ENCODE assay signal across 19 cellular contexts in genomic region chr13:109361562-109361961, GRCh38.
DNase-seq lines count a peak whose midpoint lies in the region; ATAC-seq, FAIRE-seq and TF ChIP-seq lines count a peak whose summit lies in the region.
"Had no signal": no experiment of that assay in that cellular context is flagged by ENCODE, and none has a peak within 500 bp of the region (broad histone marks: within the 10 kb centered on the region; RNA-seq: fewer than 3 reads in every experiment).

No MANE protein-coding gene starts in this region.

- no peak overlapping the region for H3K4me3 ChIP-seq in NB4 (ENCODE audit: low read depth, low read length)
- no peak overlapping the region for H3K4me3 ChIP-seq in lung
- no peak overlapping the region for H3K4me3 ChIP-seq in HAP-1
- H3K4me3 ChIP-seq: GM12878, GM23338, MG63, PC-9 had no signal

- in situ Hi-C loops in HAP-1 (cut with MboI; ENCODE audit: low sequenced_read_pairs), result no loop called here

- no peak for TF ChIP-seq CTCF in NB4 (IDR thresholded peaks at IDR 0.05; ENCODE audit: low read depth, low read length)
- TF ChIP-seq CTCF in lung (IDR thresholded peaks at IDR 0.05; ENCODE audit: control extremely low read depth, extremely low read depth), result no peak

- H3K36me3 ChIP-seq in lung (ENCODE audit: control insufficient read depth in 2 of 2, insufficient read depth in 2 of 2, low read length in 2 of 2) (no peaks in the 10 kb centered on the region), HAP-1 (replicated peaks) (no peaks in the 10 kb centered on the region)
- H3K36me3 ChIP-seq: MG63 had no signal

- H3K27me3 ChIP-seq in lung (ENCODE audit: control insufficient read depth, insufficient read depth) (no peaks in the 10 kb centered on the region), HAP-1 (ENCODE audit: low read depth) (no peaks in the 10 kb centered on the region)
- H3K27me3 ChIP-seq: MG63 had no signal

- H3K27ac ChIP-seq in lung (ENCODE audit: low read depth in 1 of 2, low read length in 1 of 2), result no peak overlapping the region
- H3K27ac ChIP-seq: KMS-11, PC-9 had no signal

- no peaks in the 10 kb centered on the region for H3K9me3 ChIP-seq in lung (ENCODE audit: control insufficient read depth in 2 of 2, insufficient read depth in 1 of 2, low read length in 1 of 2)
- H3K9me3 ChIP-seq in HAP-1, result no peaks in the 10 kb centered on the region
- H3K9me3 ChIP-seq: MG63 had no signal

- DNase-seq in Ammon's horn (ENCODE audit: low spot score) (peak; percentile 72), NB4 (ENCODE audit: low read depth) (peak; percentile 23), lung (ENCODE audit: low spot score) (no peak), HAP-1 (ENCODE audit: low spot score in 2 of 2) (no peak), RCC 7860 (ENCODE audit: low spot score) (no peak)
- DNase-seq: 8988T; CD4-positive, CD25-positive, alpha-beta regulatory T cell; MG63; NCI-H1417 treated with DMSO at 0.1 percent for 48 hours; NCI-H2029 treated with DMSO at 0.1 percent for 48 hours; NCI-H524; PC-9 had no signal

- WGBS in lung, 2 donors, result 41 to 46% methylated on average over 8 of the region's 8 CpGs

- no peak for FAIRE-seq in RCC 7860 (lab: Jason Lieb, UNC)
- FAIRE-seq: GM12878, GM18507 had no signal

- H3K4me1 ChIP-seq in lung (ENCODE audit: control insufficient read depth in 2 of 2, insufficient read depth in 2 of 2, low read length in 2 of 2) (no peaks in the 10 kb centered on the region), HAP-1 (no peaks in the 10 kb centered on the region)

- ATAC-seq in SK-N-SH treated with all-trans-retinoic acid at 6 μM for 48 hours (no peak), lung (ENCODE audit: insufficient read depth, low FRiP score) (peak; percentile 27), GM21447 (IDR thresholded peaks at IDR 0.05; ENCODE audit: unreplicated experiment) (no peak), GM21390 (IDR thresholded peaks at IDR 0.05; ENCODE audit: unreplicated experiment) (no peak)
- ATAC-seq: GM12878, GM23338 had no signal

- no peak for TF ChIP-seq POLR2A in NB4 (IDR thresholded peaks at IDR 0.05; ENCODE audit: extremely low read depth, insufficient read length)

TF ChIP-seq in SK-N-SH treated with all-trans-retinoic acid at 6 μM for 48 hours, 23 proteins besides CTCF, POLR2A, EP300 and RAD21:
- TF ChIP-seq ZFP30 (CRISPR knock-in tag; IDR thresholded peaks at IDR 0.05), result no peak
- TF ChIP-seq TCF4 (CRISPR knock-in tag; IDR thresholded peaks at IDR 0.05; ENCODE audit: borderline replicate concordance), result peak; percentile 23; the same call in 1 of the 2 replicates

Comparison
In these comparisons a context has a peak if more than half of its experiments do, and no peak if none do; other contexts are left out.
1. DNase-seq: peak in Ammon's horn (single experiment) and NB4 (single experiment); none in lung (single experiment), HAP-1 (0 of 2) and RCC 7860 (single experiment).